In genomic region chr1:77406661-77407060, GRCh38 we compare ENCODE assay signal across 17 cellular contexts.
DNase-seq lines count a peak whose midpoint lies in the region; FAIRE-seq and TF ChIP-seq lines count a peak whose summit lies in the region.
"Had no signal": no experiment of that assay in that cellular context is flagged by ENCODE, and none has a peak within 500 bp of the region (broad histone marks: within the 10 kb centered on the region; RNA-seq: fewer than 3 reads in every experiment).

No MANE protein-coding gene starts in this region.

- no peak overlapping the region for H3K4me3 ChIP-seq in retinal pigment epithelial cell (ENCODE audit: low read length)
- H3K4me3 ChIP-seq: vagina had no signal

- peaks cover 15% of the 10 kb centered on the region for H3K4me1 Mint-ChIP-seq in CD14-positive monocyte
- H3K4me1 Mint-ChIP-seq: activated CD4-positive, alpha-beta T cell treated with anti-CD3 and anti-CD28 coated beads, Interleukin-2, amount 10 ng/mL, durations not matched to agents 24 days and 14 days had no signal

- H3K4me3 Mint-ChIP-seq in CD14-positive monocyte, result no peak overlapping the region
- H3K4me3 Mint-ChIP-seq: activated CD4-positive, alpha-beta T cell treated with anti-CD3 and anti-CD28 coated beads, Interleukin-2, amount 10 ng/mL, durations not matched to agents 24 days and 14 days; activated naive CD4-positive, alpha-beta T cell treated with anti-CD3 and anti-CD28 coated beads, Interleukin-2, amount 50 U/mL, for 24 hours; mesothelial cell of epicardium had no signal

- TF ChIP-seq CTCF in retinal pigment epithelial cell (conservative IDR thresholded peaks at IDR 0.05; ENCODE audit: low read depth, low read length) (peak; percentile 8), CD14-positive monocyte (IDR thresholded peaks at IDR 0.05) (no peak)

- FAIRE-seq in H54 (lab: Jason Lieb, UNC), result peak; percentile 30
- no peak for FAIRE-seq in GM12891 (lab: Jason Lieb, UNC)

- peak overlapping the region in 1 of 7 donors; percentile 1 for H3K27ac Mint-ChIP-seq in CD14-positive monocyte
- H3K27ac Mint-ChIP-seq: activated CD4-positive, alpha-beta T cell treated with anti-CD3 and anti-CD28 coated beads, Interleukin-2, amount 10 ng/mL, durations not matched to agents 24 days and 14 days; mesothelial cell of epicardium had no signal

- H3K9me3 Mint-ChIP-seq in CD14-positive monocyte, result peaks cover 7 to 25% (median 15%) of the 10 kb centered on the region in 7 donors

- intact Hi-C loops in CD14-positive monocyte (cut with micrococcal nuclease), result no loop called here

- H3K27me3 Mint-ChIP-seq in CD14-positive monocyte (ENCODE audit: low read depth in 3 of 3), result no peaks in the 10 kb centered on the region
- H3K27me3 Mint-ChIP-seq: activated CD4-positive, alpha-beta T cell treated with anti-CD3 and anti-CD28 coated beads, Interleukin-2, amount 10 ng/mL, durations not matched to agents 24 days and 14 days; activated naive CD4-positive, alpha-beta T cell treated with anti-CD3 and anti-CD28 coated beads, Interleukin-2, amount 50 U/mL, for 24 hours had no signal

- no peak for TF ChIP-seq POLR2A in H54 (IDR thresholded peaks at IDR 0.05; ENCODE audit: low read depth, low read length)
- TF ChIP-seq POLR2A in GM12891 (IDR thresholded peaks at IDR 0.05; ENCODE audit: low read depth, low read length), result no peak

- H3K36me3 Mint-ChIP-seq in CD14-positive monocyte, result peaks cover 13 to 14% of the 10 kb centered on the region in 2 donors

- DNase-seq in H54 (ENCODE audit: insufficient read length, low spot score) (no peak), NCI-H2227 treated with DMSO at 0.1 percent for 48 hours (lab: John Stamatoyannopoulos, UW) (peak; percentile 54), dermis blood vessel endothelial cell (peak; percentile 70), retinal pigment epithelial cell (ENCODE audit: low read depth) (peak; percentile 98), NCI-H2196 (lab: John Stamatoyannopoulos, UW; ENCODE audit: unreplicated experiment) (no peak), GM12891 (ENCODE audit: insufficient read length, low spot score) (no peak), CD14-positive monocyte (ENCODE audit: low spot score) (no peak)
- DNase-seq: activated CD4-positive, alpha-beta T cell treated with anti-CD3 and anti-CD28 coated beads, Interleukin-2, amount 10 ng/mL, durations not matched to agents 24 days and 14 days; central memory CD4-positive, alpha-beta T cell; glutamatergic neuron; NCI-H2029 treated with DMSO at 0.1 percent for 48 hours; occipital lobe; SHP77; stimulated activated naive CD4-positive, alpha-beta T cell treated with Interleukin-2 at 50 U/mL for 16 hours had no signal

TF ChIP-seq in GM12891, 5 proteins besides CTCF, POLR2A, EP300 and RAD21:
- TF ChIP-seq TAF1 (IDR thresholded peaks at IDR 0.05; ENCODE audit: low read depth, low read length) (no peak), POLR2AphosphoS5 (IDR thresholded peaks at IDR 0.05; ENCODE audit: low read depth, low read length) (no peak), POU2F2 (IDR thresholded peaks at IDR 0.05; ENCODE audit: low read depth, low read length) (no peak), PAX5 (IDR thresholded peaks at IDR 0.05; ENCODE audit: insufficient read depth, low read length, severe bottlenecking) (no peak), SPI1 (IDR thresholded peaks at IDR 0.05; ENCODE audit: low read depth, low read length) (no peak)

Comparison
In these comparisons a context has a peak if more than half of its experiments do, and no peak if none do; other contexts are left out.
1. DNase-seq: peak in NCI-H2227 treated with DMSO at 0.1 percent for 48 hours (single experiment), dermis blood vessel endothelial cell (single experiment) and retinal pigment epithelial cell (single experiment); none in H54 (single experiment), NCI-H2196 (single experiment), GM12891 (single experiment) and CD14-positive monocyte (single experiment).